Comparison of ENCODE assay signal across 8 cellular contexts in the genomic region with DNA sequence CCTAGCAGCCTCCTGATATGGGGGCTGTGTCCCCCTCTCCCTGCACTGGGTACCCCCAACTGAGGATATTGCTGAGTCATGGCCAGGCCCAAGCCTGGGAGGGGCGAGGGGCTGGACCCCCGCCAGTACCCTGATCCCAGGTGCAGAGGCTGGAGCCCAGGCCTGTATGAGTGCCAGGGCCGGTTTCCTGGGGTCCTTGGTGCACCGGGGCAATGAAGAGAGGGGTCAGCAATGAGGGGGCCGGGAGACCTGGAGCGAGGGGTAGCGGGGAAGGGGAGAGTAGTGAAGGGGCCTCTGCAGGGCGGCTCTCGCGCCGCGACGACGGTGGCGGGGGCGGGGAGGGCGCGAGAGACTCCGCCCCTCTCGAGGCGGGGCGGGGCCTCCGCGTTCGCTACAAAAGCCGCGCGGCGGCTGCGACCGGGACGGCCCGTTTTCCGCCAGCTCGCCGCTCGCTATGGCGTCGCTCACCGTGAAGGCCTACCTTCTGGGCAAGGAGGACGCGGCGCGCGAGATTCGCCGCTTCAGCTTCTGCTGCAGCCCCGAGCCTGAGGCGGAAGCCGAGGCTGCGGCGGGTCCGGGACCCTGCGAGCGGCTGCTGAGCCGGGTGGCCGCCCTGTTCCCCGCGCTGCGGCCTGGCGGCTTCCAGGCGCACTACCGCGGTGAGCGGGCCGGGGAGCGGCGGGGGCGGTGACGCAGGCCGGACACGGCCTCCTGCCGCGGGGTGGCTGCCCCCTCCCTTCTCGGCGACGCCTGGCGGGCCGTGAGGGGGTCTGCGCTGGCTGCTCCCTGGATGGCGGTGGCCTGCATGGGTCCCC. TPM values are rescaled to one million over a fixed set of nuclear protein-coding genes. Genes with fewer than 3 reads are reported as not detected.
DNase-seq lines count a peak whose midpoint lies in the region; ATAC-seq and TF ChIP-seq lines count a peak whose summit lies in the region.

TSS of gene SQSTM1 (plus strand) at position 423 of the 815 bp plus-strand sequence. CDS start at position 455, 32 bp downstream.

- WGBS in adrenal gland, 4 donors = 0 to 1% (median 0%) methylated on average over 1 to 81 of the region's 81 CpGs
- WGBS in heart left ventricle, 4 donors = 0 to 1% (median 1%) methylated on average over 12 to 81 of the region's 81 CpGs

- TF ChIP-seq CTCF in adrenal gland (IDR thresholded peaks at IDR 0.05) = peak in 2 of 6 experiments; percentile 25 to 42
- peak in 1 of 12 donors; percentile 12 for TF ChIP-seq CTCF in heart left ventricle (IDR thresholded peaks at IDR 0.05)
- TF ChIP-seq CTCF in type B pancreatic cell (conservative IDR thresholded peaks at IDR 0.05) = peak; percentile 44

- intact Hi-C loops in adrenal gland (cut with DNase I) = loop anchor here in 1 of 2 donors (10.0 kb wide), 1 partner anchor 84 kb away; the partner anchor contains the start of gene TBC1D9B
- intact Hi-C loops in heart left ventricle (cut with DNase I) = loop anchor here in 5 of 10 donors (1.0 to 10.0 kb wide), 5 partner anchors 14 to 196 kb away; partner anchors contain the start of genes MRNIP (in 4 of the 5), MGAT4B (in 2 of the 5) and HNRNPH1 (in 1 of the 5)

- ATAC-seq in GM21825 (IDR thresholded peaks at IDR 0.05; ENCODE audit: unreplicated experiment) = peak; percentile 38
- ATAC-seq in heart left ventricle = peak; percentile 55 to 74 (median 71)

- peak; percentile 95 for DNase-seq in GM03348 (ENCODE audit: low spot score)
- peak; percentile 70 for DNase-seq in LHCN-M2 (ENCODE audit: low read depth)
- peak; percentile 71 for DNase-seq in T follicular helper cell (ENCODE audit: low read depth)
- DNase-seq in adrenal gland = peak; percentile 79 to 90 (median 84)
- DNase-seq in heart left ventricle = peak; percentile 88 to 94 (median 88)
- DNase-seq in pons (ENCODE audit: low spot score) = peak; percentile 81
- DNase-seq in type B pancreatic cell (ENCODE audit: extremely low spot score, unreplicated experiment) = peak; percentile 87

- no peaks in the 10 kb centered on the region for H3K9me3 Mint-ChIP-seq in type B pancreatic cell

- peaks cover 0 to 34% of the 10 kb centered on the region in 2 donors for H3K36me3 ChIP-seq in adrenal gland (replicated peaks in 1 of 2)
- peaks cover 0 to 39% (median 32%) of the 10 kb centered on the region in 9 donors for H3K36me3 ChIP-seq in heart left ventricle

- peak; percentile 99 to 100 for TF ChIP-seq POLR2A in adrenal gland (IDR thresholded peaks at IDR 0.05)
- TF ChIP-seq POLR2A in heart left ventricle (IDR thresholded peaks at IDR 0.05) = peak; percentile 92 to 99

- H3K27me3 ChIP-seq in adrenal gland = no peaks in the 10 kb centered on the region
- no peaks in the 10 kb centered on the region for H3K27me3 ChIP-seq in heart left ventricle

- H3K27ac ChIP-seq in adrenal gland (peak within 1 kb of the TSS; percentile 97 to 100 (median 99)), heart left ventricle (peak within 1 kb of the TSS; percentile 98 to 100 (median 99))

- H3K27me3 Mint-ChIP-seq in type B pancreatic cell = no peaks in the 10 kb centered on the region

- peak within 1 kb of the TSS; percentile 96 for H3K27ac Mint-ChIP-seq in type B pancreatic cell

- H3K9me3 ChIP-seq in adrenal gland (replicated peaks in 1 of 3) = no peaks in the 10 kb centered on the region
- no peaks in the 10 kb centered on the region for H3K9me3 ChIP-seq in heart left ventricle

- peak within 1 kb of the TSS; percentile 95 for H3K4me3 Mint-ChIP-seq in type B pancreatic cell

- peaks cover 31% of the 10 kb centered on the region for H3K4me1 Mint-ChIP-seq in type B pancreatic cell (ENCODE audit: unreplicated experiment)

- peak within 1 kb of the TSS; percentile 52 to 99 (median 86) for H3K4me3 ChIP-seq in adrenal gland
- peak within 1 kb of the TSS; percentile 67 to 100 (median 99) for H3K4me3 ChIP-seq in heart left ventricle

- H3K36me3 Mint-ChIP-seq in type B pancreatic cell = peaks cover 15% of the 10 kb centered on the region

- H3K4me1 ChIP-seq in adrenal gland (replicated peaks in 1 of 2) (peaks cover 68 to 75% of the 10 kb centered on the region in 2 donors), heart left ventricle (peaks cover 24 to 79% (median 70%) of the 10 kb centered on the region in 12 donors)

RNA-seq across cellular contexts. Expression of gene SQSTM1, which starts in this region (rescaled TPM):
- total RNA-seq in LHCN-M2 (2014; rRNA removed) = 387 and 548 TPM in 2 replicates
- 748 TPM for polyA plus RNA-seq in LHCN-M2 (2012)
- 1,000 to 10,000 TPM in 3 of 8 donors, 100 to 1,000 TPM in 5; 521 to 2,312 (median 919) TPM for total RNA-seq in adrenal gland
- 100 to 1,000 TPM; 258 to 312 (median 292) TPM for polyA plus RNA-seq in adrenal gland
- 100 to 1,000 TPM; 266 to 747 (median 402) TPM for total RNA-seq in heart left ventricle
- polyA plus RNA-seq in heart left ventricle = 100 to 1,000 TPM; 177 to 266 TPM
- total RNA-seq in type B pancreatic cell (ENCODE audit: low replicate concordance) = 133 and 191 TPM in 2 replicates

Comparison
In these comparisons a context has a peak if more than half of its experiments do, and no peak if none do; other contexts are left out.
1. Peak in every context shown above with its lines: DNase-seq, ATAC-seq, H3K4me3 ChIP-seq and H3K27ac ChIP-seq.